ENCODE assay signal across 28 cellular contexts in the genomic region with DNA sequence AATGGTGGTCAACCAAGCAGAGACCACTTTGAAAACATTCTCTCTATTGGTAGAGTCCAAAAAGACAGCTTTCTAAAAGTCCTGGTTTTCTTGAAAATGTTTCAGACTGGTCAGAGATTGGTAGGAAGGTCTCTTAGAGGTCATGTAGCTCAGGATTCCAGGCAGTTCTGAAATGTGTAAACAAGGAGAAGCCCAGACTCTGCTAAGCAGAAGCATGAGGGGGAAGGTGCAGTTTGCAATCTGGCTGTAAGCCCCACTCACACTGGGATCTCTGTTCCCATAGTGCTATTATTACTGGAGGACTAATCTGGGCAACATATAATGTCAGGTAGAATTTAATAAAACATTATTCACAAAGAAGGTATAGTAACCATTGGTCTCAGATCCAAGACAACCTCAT.
A peak's percentile ranks its signal among the peaks of the same experiment; 100 is the strongest.
DNase-seq lines count a peak whose midpoint lies in the region; ATAC-seq and TF ChIP-seq lines count a peak whose summit lies in the region.
"Had no signal": no experiment of that assay in that cellular context is flagged by ENCODE, and none has a peak within 500 bp of the region (broad histone marks: within the 10 kb centered on the region; RNA-seq: fewer than 3 reads in every experiment).

No MANE protein-coding gene starts in this region.

- no peaks in the 10 kb centered on the region for H3K36me3 ChIP-seq in cardiac muscle cell
- no peaks in the 10 kb centered on the region for H3K36me3 ChIP-seq in left ventricle myocardium inferior
- H3K36me3 ChIP-seq: BE2C, upper lobe of right lung had no signal

- no peaks in the 10 kb centered on the region for H3K27me3 Mint-ChIP-seq in activated T-helper 17 cell treated with anti-CD3 and anti-CD28 coated beads, Interleukin-2, amount 50 U/mL, for 72 hours
- no peaks in the 10 kb centered on the region for H3K27me3 Mint-ChIP-seq in natural killer cell (ENCODE audit: low read depth in 2 of 2)
- H3K27me3 Mint-ChIP-seq: CD8-positive, alpha-beta memory T cell; naive thymus-derived CD4-positive, alpha-beta T cell; progenitor cell of endocrine pancreas; stimulated activated memory B cell treated with anti-CD40 and anti-IgM and Interleukin-4, amounts not matched to agents 10 μg/mL and 1 μg/mL and 100 μg/mL, for 72 hours had no signal

- intact Hi-C loops in left ventricle myocardium inferior (cut with micrococcal nuclease) (no loop called here), natural killer cell (cut with micrococcal nuclease) (no loop called here)

- TF ChIP-seq CTCF in cardiac muscle cell (IDR thresholded peaks at IDR 0.05; ENCODE audit: low read depth, low read length) (no peak), left ventricle myocardium inferior (IDR thresholded peaks at IDR 0.05; ENCODE audit: borderline replicate concordance) (no peak), natural killer cell (IDR thresholded peaks at IDR 0.05) (no peak)

- H3K27me3 ChIP-seq in cardiac muscle cell (no peaks in the 10 kb centered on the region), left ventricle myocardium inferior (ENCODE audit: low read depth) (no peaks in the 10 kb centered on the region)
- H3K27me3 ChIP-seq: BE2C, body of pancreas, upper lobe of right lung had no signal

- H3K27ac Mint-ChIP-seq in activated T-helper 17 cell treated with anti-CD3 and anti-CD28 coated beads, Interleukin-2, amount 50 U/mL, for 72 hours = no peak overlapping the region
- no peak overlapping the region for H3K27ac Mint-ChIP-seq in natural killer cell
- H3K27ac Mint-ChIP-seq: activated T-cell treated with anti-CD3 and anti-CD28 coated beads, Interleukin-2, amount 50 U/mL, for 72 hours; CD8-positive, alpha-beta memory T cell; naive thymus-derived CD4-positive, alpha-beta T cell; progenitor cell of endocrine pancreas; stimulated activated memory B cell treated with anti-CD40 and anti-IgM and Interleukin-4, amounts not matched to agents 10 μg/mL and 1 μg/mL and 100 μg/mL, for 72 hours had no signal

- no peak overlapping the region for H3K4me3 ChIP-seq in cardiac muscle cell
- no peak overlapping the region for H3K4me3 ChIP-seq in left ventricle myocardium inferior
- H3K4me3 ChIP-seq: body of pancreas, upper lobe of right lung had no signal

- peaks cover 2% of the 10 kb centered on the region for H3K9me3 Mint-ChIP-seq in activated T-helper 17 cell treated with anti-CD3 and anti-CD28 coated beads, Interleukin-2, amount 50 U/mL, for 72 hours
- peaks cover 2 to 9% of the 10 kb centered on the region in 2 donors for H3K9me3 Mint-ChIP-seq in natural killer cell
- H3K9me3 Mint-ChIP-seq: activated T-cell treated with anti-CD3 and anti-CD28 coated beads, Interleukin-2, amount 50 U/mL, for 72 hours; stimulated activated memory B cell treated with anti-CD40 and anti-IgM and Interleukin-4, amounts not matched to agents 10 μg/mL and 1 μg/mL and 100 μg/mL, for 72 hours had no signal

- DNase-seq in cardiac muscle cell (ENCODE audit: low read depth in 1 of 2, low spot score in 1 of 2) (peak in 1 of 2 donors; percentile 34), left ventricle myocardium inferior (no peak), astrocyte of the hippocampus (ENCODE audit: low read depth, low spot score) (peak; percentile 28), iris pigment epithelial cell (ENCODE audit: low read depth) (peak; percentile 45), natural killer cell (no peak)
- DNase-seq in effector CD8-positive, alpha-beta T cell (lab: John Stamatoyannopoulos, UW) = no peak
- DNase-seq: activated CD4-positive, alpha-beta T cell treated with anti-CD3 and anti-CD28 coated beads, Interleukin-2, amount 50 U/mL, for 48 hours; activated CD4-positive, CD25-positive, alpha-beta regulatory T cell treated with anti-CD3 and anti-CD28 coated beads, Interleukin-2, amount 50 U/mL, for 72 hours; activated naive CD4-positive, alpha-beta T cell treated with Interleukin-2 at 50 U/mL for 16 hours; activated T-cell treated with anti-CD3 and anti-CD28 coated beads, Interleukin-2, amount 50 U/mL, for 72 hours; BE2C; body of pancreas; CD8-positive, alpha-beta memory T cell; DMS 273 treated with DMSO at 0.1 percent for 48 hours; EL; naive thymus-derived CD4-positive, alpha-beta T cell; NCI-H1417 treated with DMSO at 0.1 percent for 48 hours; NCI-H2029 treated with DMSO at 0.1 percent for 48 hours; NCI-H2227 treated with DMSO at 0.1 percent for 48 hours; NCI-H526 treated with DMSO at 0.1 percent for 48 hours; nucleus accumbens; SHP77 treated with DMSO at 0.1 percent for 48 hours; upper lobe of right lung had no signal

- ATAC-seq in activated T-helper 17 cell treated with anti-CD3 and anti-CD28 coated beads, Interleukin-2, amount 50 U/mL, for 72 hours (replicated peaks) = no peak
- ATAC-seq in HG03378 (IDR thresholded peaks at IDR 0.05; ENCODE audit: unreplicated experiment) (no peak), natural killer cell (no peak)
- ATAC-seq: activated T-cell treated with anti-CD3 and anti-CD28 coated beads, Interleukin-2, amount 50 U/mL, for 72 hours; body of pancreas; HCT116; naive thymus-derived CD4-positive, alpha-beta T cell had no signal

- H3K9me3 ChIP-seq in cardiac muscle cell (ENCODE audit: low read depth) (no peaks in the 10 kb centered on the region), left ventricle myocardium inferior (replicated peaks) (no peaks in the 10 kb centered on the region)
- H3K9me3 ChIP-seq: BE2C, body of pancreas, upper lobe of right lung had no signal

- H3K4me1 ChIP-seq in cardiac muscle cell (ENCODE audit: low read depth) (peaks cover 16% of the 10 kb centered on the region), left ventricle myocardium inferior (peaks cover 8% of the 10 kb centered on the region)
- H3K4me1 ChIP-seq: BE2C, body of pancreas, upper lobe of right lung had no signal

- peak overlapping the region; percentile 53 for H3K27ac ChIP-seq in cardiac muscle cell
- H3K27ac ChIP-seq in left ventricle myocardium inferior (replicated peaks) = no peak overlapping the region
- H3K27ac ChIP-seq: body of pancreas, upper lobe of right lung had no signal

- no peak overlapping the region for H3K4me3 Mint-ChIP-seq in activated T-helper 17 cell treated with anti-CD3 and anti-CD28 coated beads, Interleukin-2, amount 50 U/mL, for 72 hours
- H3K4me3 Mint-ChIP-seq in natural killer cell = no peak overlapping the region
- H3K4me3 Mint-ChIP-seq: activated T-cell treated with anti-CD3 and anti-CD28 coated beads, Interleukin-2, amount 50 U/mL, for 72 hours; CD8-positive, alpha-beta memory T cell; naive thymus-derived CD4-positive, alpha-beta T cell; stimulated activated memory B cell treated with anti-CD40 and anti-IgM and Interleukin-4, amounts not matched to agents 10 μg/mL and 1 μg/mL and 100 μg/mL, for 72 hours had no signal

- H3K4me1 Mint-ChIP-seq in activated T-helper 17 cell treated with anti-CD3 and anti-CD28 coated beads, Interleukin-2, amount 50 U/mL, for 72 hours = no peaks in the 10 kb centered on the region
- no peaks in the 10 kb centered on the region for H3K4me1 Mint-ChIP-seq in natural killer cell
- H3K4me1 Mint-ChIP-seq: CD8-positive, alpha-beta memory T cell; naive thymus-derived CD4-positive, alpha-beta T cell; stimulated activated memory B cell treated with anti-CD40 and anti-IgM and Interleukin-4, amounts not matched to agents 10 μg/mL and 1 μg/mL and 100 μg/mL, for 72 hours had no signal

- no peaks in the 10 kb centered on the region for H3K36me3 Mint-ChIP-seq in activated T-helper 17 cell treated with anti-CD3 and anti-CD28 coated beads, Interleukin-2, amount 50 U/mL, for 72 hours (ENCODE audit: low read depth)
- no peaks in the 10 kb centered on the region for H3K36me3 Mint-ChIP-seq in natural killer cell
- H3K36me3 Mint-ChIP-seq: CD8-positive, alpha-beta memory T cell; naive thymus-derived CD4-positive, alpha-beta T cell; stimulated activated memory B cell treated with anti-CD40 and anti-IgM and Interleukin-4, amounts not matched to agents 10 μg/mL and 1 μg/mL and 100 μg/mL, for 72 hours had no signal

Comparison
In these comparisons a context has a peak if more than half of its experiments do, and no peak if none do; other contexts are left out.
1. DNase-seq: peak in astrocyte of the hippocampus (single experiment) and iris pigment epithelial cell (single experiment); none in left ventricle myocardium inferior (single experiment), effector CD8-positive, alpha-beta T cell (single experiment) and natural killer cell (single experiment).